Comparison of ENCODE assay signal across 9 cellular contexts in genomic region chr1:59947047-59947938, GRCh38. TPM values are rescaled to one million over a fixed set of nuclear protein-coding genes. Genes with fewer than 3 reads are reported as not detected.
DNase-seq lines count a peak whose midpoint lies in the region; ATAC-seq and TF ChIP-seq lines count a peak whose summit lies in the region.
"Had no signal": no experiment of that assay in that cellular context is flagged by ENCODE, and none has a peak within 500 bp of the region (broad histone marks: within the 10 kb centered on the region; RNA-seq: fewer than 3 reads in every experiment).

No MANE protein-coding gene starts in this region.

- H2BK15ac ChIP-seq in H9 (ENCODE audit: low read depth, low read length), result no peak overlapping the region

- DNase-seq in NCI-H187 (lab: John Stamatoyannopoulos, UW) (peak; percentile 18 to 22), NCI-H187 treated with DMSO at 0.1 percent for 48 hours (lab: John Stamatoyannopoulos, UW) (no peak), H9 (peak; percentile 63), LoVo (ENCODE audit: low spot score) (peak; percentile 77), SK-N-DZ (ENCODE audit: low spot score) (peak; percentile 68), ascending aorta (ENCODE audit: low spot score in 2 of 2) (peak in 1 of 2 donors; percentile 69), hepatic stellate cell (ENCODE audit: low spot score) (peak; percentile 42), gastrocnemius medialis (peak; percentile 29 to 44)

- no peak overlapping the region for H3K4me3 ChIP-seq in ascending aorta
- no peak overlapping the region for H3K4me3 ChIP-seq in gastrocnemius medialis
- H3K4me3 ChIP-seq: BLaER1 treated with 17β-estradiol and CSF1 and Interleukin-3, amounts not matched to agents 10 nM and 100 nM had no signal

- no peak overlapping the region for H2BK12ac ChIP-seq in H9 (ENCODE audit: insufficient read length, low read depth, low read length)

- in situ Hi-C loops in gastrocnemius medialis (cut with MboI; ENCODE audit: low sequenced_read_pairs in 4 of 4), result loop anchor here in 2 of 4 donors (10.0 to 25.0 kb wide), 4 partner anchors 52 to 1235 kb away; partner anchors contain the start of gene MYSM1 (in 1 of the 2)

- H3K18ac ChIP-seq in H9 (ENCODE audit: insufficient read length, low read depth, low read length), result no peak overlapping the region

- H3K4me1 ChIP-seq in H9 (ENCODE audit: insufficient read depth, low read length) (no peaks in the 10 kb centered on the region), ascending aorta (no peaks in the 10 kb centered on the region), gastrocnemius medialis (peaks cover 0 to 4% of the 10 kb centered on the region in 2 donors)
- H3K4me1 ChIP-seq: BLaER1 treated with 17β-estradiol and CSF1 and Interleukin-3, amounts not matched to agents 10 nM and 100 nM had no signal

- no peak overlapping the region for H4K5ac ChIP-seq in H9 (ENCODE audit: insufficient read length, low read depth, low read length)

- no peaks in the 10 kb centered on the region for H3K9me3 ChIP-seq in H9 (ENCODE audit: control insufficient read depth, low read depth, low read length)
- H3K9me3 ChIP-seq in ascending aorta, result no peaks in the 10 kb centered on the region
- no peaks in the 10 kb centered on the region for H3K9me3 ChIP-seq in gastrocnemius medialis
- H3K9me3 ChIP-seq: BLaER1 treated with 17β-estradiol and CSF1 and Interleukin-3, amounts not matched to agents 10 nM and 100 nM had no signal

- no peak overlapping the region for H2AK5ac ChIP-seq in H9 (ENCODE audit: insufficient read length, low read length)

- intact Hi-C loops in ascending aorta (cut with DNase I) (loop anchor here (2.0 to 5.0 kb wide), 2 partner anchors 45 to 68 kb away; no protein-coding TSS in a partner anchor), gastrocnemius medialis (cut with DNase I; ENCODE audit: low total_unique reads) (loop anchor here (1.0 to 10.0 kb wide), 3 partner anchors 44 to 1432 kb away; no protein-coding TSS in a partner anchor)

- no peak overlapping the region for H3K9ac ChIP-seq in H9 (ENCODE audit: extremely low read depth, insufficient read length, low read length)
- H3K9ac ChIP-seq: BLaER1 treated with 17β-estradiol and CSF1 and Interleukin-3, amounts not matched to agents 10 nM and 100 nM had no signal

- TF ChIP-seq CTCF in H9 (conservative IDR thresholded peaks at IDR 0.05), result peak; percentile 94
- peak; percentile 64 to 92 (median 88) for TF ChIP-seq CTCF in ascending aorta (IDR thresholded peaks at IDR 0.05)
- peak; percentile 79 to 93 (median 82) for TF ChIP-seq CTCF in gastrocnemius medialis (IDR thresholded peaks at IDR 0.05 in 4 of 5, conservative IDR thresholded peaks at IDR 0.05 in 1 of 5)

- ATAC-seq in gastrocnemius medialis, result peak; percentile 92 to 94

- no peak overlapping the region for H3K4me2 ChIP-seq in H9 (ENCODE audit: insufficient read depth, insufficient read length, low read length)
- H3K4me2 ChIP-seq: BLaER1 treated with 17β-estradiol and CSF1 and Interleukin-3, amounts not matched to agents 10 nM and 100 nM had no signal

- no peak overlapping the region for H3K27ac Mint-ChIP-seq in H9

- H3K79me2 ChIP-seq in H9 (ENCODE audit: insufficient read depth, low read length), result no peaks in the 10 kb centered on the region

- no peak overlapping the region for H3K56ac ChIP-seq in H9 (ENCODE audit: insufficient read length, low read depth, low read length)

- no peak for TF ChIP-seq POLR2A in gastrocnemius medialis (IDR thresholded peaks at IDR 0.05)

- H3K36me3 ChIP-seq in ascending aorta (no peaks in the 10 kb centered on the region), gastrocnemius medialis (no peaks in the 10 kb centered on the region)
- H3K36me3 ChIP-seq: BLaER1 treated with 17β-estradiol and CSF1 and Interleukin-3, amounts not matched to agents 10 nM and 100 nM had no signal

- H3K23me2 ChIP-seq in H9 (ENCODE audit: insufficient read length, low read depth, low read length, poor library complexity, severe bottlenecking), result no peaks in the 10 kb centered on the region

- no peak overlapping the region for H2AFZ ChIP-seq in H9 (ENCODE audit: low read length)

- no peak overlapping the region for H2BK120ac ChIP-seq in H9 (ENCODE audit: low read depth, low read length, poor library complexity, severe bottlenecking)

- no peak overlapping the region for H2BK20ac ChIP-seq in H9 (ENCODE audit: low read depth, low read length, poor library complexity, severe bottlenecking)

- H3K27ac ChIP-seq in H9 (ENCODE audit: insufficient read length, low read depth, low read length), result no peak overlapping the region
- no peak overlapping the region for H3K27ac ChIP-seq in ascending aorta
- no peak overlapping the region for H3K27ac ChIP-seq in gastrocnemius medialis
- H3K27ac ChIP-seq: BLaER1 treated with 17β-estradiol and CSF1 and Interleukin-3, amounts not matched to agents 10 nM and 100 nM had no signal

- no peak overlapping the region for H3K4me3 Mint-ChIP-seq in H9

- no peak overlapping the region for H4K91ac ChIP-seq in H9 (ENCODE audit: insufficient read length, low read depth, low read length)

- H3K27me3 ChIP-seq in H9 (ENCODE audit: insufficient read depth, low read length) (no peaks in the 10 kb centered on the region), ascending aorta (no peaks in the 10 kb centered on the region), gastrocnemius medialis (no peaks in the 10 kb centered on the region)
- H3K27me3 ChIP-seq: BLaER1 treated with 17β-estradiol and CSF1 and Interleukin-3, amounts not matched to agents 10 nM and 100 nM had no signal

- H3K4ac ChIP-seq in H9 (ENCODE audit: low read depth, low read length), result no peak overlapping the region

- H3T11ph ChIP-seq in H9 (ENCODE audit: low read length), result no peak overlapping the region

- H3K27me3 Mint-ChIP-seq in H9 (ENCODE audit: low read depth), result no peaks in the 10 kb centered on the region; the same call in 1 of the 2 replicates

- no peaks in the 10 kb centered on the region for H3K4me1 Mint-ChIP-seq in H9

- H3K79me1 ChIP-seq in H9 (ENCODE audit: insufficient read depth, low read depth, low read length, poor library complexity, severe bottlenecking), result no peaks in the 10 kb centered on the region

- H3K23ac ChIP-seq in H9 (ENCODE audit: insufficient read length, low read depth, low read length), result no peak overlapping the region

- H3K14ac ChIP-seq in H9 (ENCODE audit: insufficient read depth, low read length), result no peak overlapping the region

- H3K9me3 Mint-ChIP-seq in H9, result no peaks in the 10 kb centered on the region

- H3K36me3 Mint-ChIP-seq in H9 (ENCODE audit: insufficient read depth in 1 of 3, low read depth in 3 of 3), result no peaks in the 10 kb centered on the region

- H4K20me1 ChIP-seq in H9 (ENCODE audit: control insufficient read depth, insufficient read depth, insufficient read length), result no peaks in the 10 kb centered on the region
- H4K20me1 ChIP-seq: BLaER1 treated with 17β-estradiol and CSF1 and Interleukin-3, amounts not matched to agents 10 nM and 100 nM had no signal

- H2BK5ac ChIP-seq in H9 (ENCODE audit: insufficient read length, low read length), result no peak overlapping the region

- WGBS in H9 (ENCODE audit: extremely low coverage, insufficient read length, low lambda C conversion rate), result no CpG with 5 or more reads among the region's 6 CpGs

- no peak overlapping the region for H4K8ac ChIP-seq in H9 (replicated peaks; ENCODE audit: insufficient read length, low read depth, low read length)

RNA-seq across cellular contexts. Expression of gene CYP2J2, which starts 20.7 kb away (rescaled TPM):
- total RNA-seq in H9 (2021) (0.57 and 0.86 TPM in 2 replicates), ascending aorta (not detected), gastrocnemius medialis (1 to 10 TPM; 2.4 to 8.7 (median 3.2) TPM)
- polyA plus RNA-seq in SK-N-DZ (2014; cell fraction: cytosol; rRNA removed), result 0.57 and 1.3 TPM in 2 replicates
- 1.2 and 2.0 TPM in 2 replicates for polyA plus RNA-seq in SK-N-DZ (2014; cell fraction: nucleus; rRNA removed)
